Comparison of ENCODE assay signal across 20 cellular contexts in the genomic region with DNA sequence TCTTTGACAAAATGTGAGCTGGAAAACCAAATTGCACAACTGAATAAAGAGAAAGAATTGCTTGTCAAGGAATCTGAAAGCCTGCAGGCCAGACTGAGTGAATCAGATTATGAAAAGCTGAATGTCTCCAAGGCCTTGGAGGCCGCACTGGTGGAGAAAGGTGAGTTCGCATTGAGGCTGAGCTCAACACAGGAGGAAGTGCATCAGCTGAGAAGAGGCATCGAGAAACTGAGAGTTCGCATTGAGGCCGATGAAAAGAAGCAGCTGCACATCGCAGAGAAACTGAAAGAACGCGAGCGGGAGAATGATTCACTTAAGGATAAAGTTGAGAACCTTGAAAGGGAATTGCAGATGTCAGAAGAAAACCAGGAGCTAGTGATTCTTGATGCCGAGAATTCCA.
"Had no signal": no experiment of that assay in that cellular context is flagged by ENCODE, and none has a peak within 500 bp of the region (broad histone marks: within the 10 kb centered on the region; RNA-seq: fewer than 3 reads in every experiment).

No MANE protein-coding gene starts in this region.

- H3K4me1 Mint-ChIP-seq: activated naive CD8-positive, alpha-beta T cell treated with anti-CD3 and anti-CD28 coated beads, Interleukin-2, amount 10 ng/mL, durations not matched to agents 7 days and 5 days had no signal

- ATAC-seq: Panc1, Right ventricle myocardium inferior had no signal

- H3K4me3 Mint-ChIP-seq: activated CD4-positive, alpha-beta memory T cell treated with anti-CD3 and anti-CD28 coated beads, Interleukin-2, amount 10 ng/mL, durations not matched to agents 7 days and 5 days; activated naive CD8-positive, alpha-beta T cell treated with anti-CD3 and anti-CD28 coated beads, Interleukin-2, amount 10 ng/mL, durations not matched to agents 7 days and 5 days had no signal

- H3K27ac Mint-ChIP-seq: activated CD4-positive, alpha-beta memory T cell treated with anti-CD3 and anti-CD28 coated beads, Interleukin-2, amount 10 ng/mL, durations not matched to agents 7 days and 5 days; activated naive CD8-positive, alpha-beta T cell treated with anti-CD3 and anti-CD28 coated beads, Interleukin-2, amount 10 ng/mL, durations not matched to agents 7 days and 5 days had no signal

- H3K27me3 Mint-ChIP-seq: activated CD4-positive, alpha-beta memory T cell treated with anti-CD3 and anti-CD28 coated beads, Interleukin-2, amount 10 ng/mL, durations not matched to agents 7 days and 5 days; activated naive CD8-positive, alpha-beta T cell treated with anti-CD3 and anti-CD28 coated beads, Interleukin-2, amount 10 ng/mL, durations not matched to agents 7 days and 5 days had no signal

- H3K9me3 Mint-ChIP-seq: activated CD4-positive, alpha-beta memory T cell treated with anti-CD3 and anti-CD28 coated beads, Interleukin-2, amount 10 ng/mL, durations not matched to agents 7 days and 5 days; activated naive CD8-positive, alpha-beta T cell treated with anti-CD3 and anti-CD28 coated beads, Interleukin-2, amount 10 ng/mL, durations not matched to agents 7 days and 5 days had no signal

- DNase-seq: activated CD4-positive, alpha-beta memory T cell treated with anti-CD3 and anti-CD28 coated beads, Interleukin-2, amount 10 ng/mL, durations not matched to agents 7 days and 5 days; activated CD4-positive, CD25-positive, alpha-beta regulatory T cell; activated effector memory CD4-positive, alpha-beta T cell treated with Interleukin-2 at 50 U/mL for 16 hours; activated naive CD4-positive, alpha-beta T cell; activated naive CD8-positive, alpha-beta T cell treated with anti-CD3 and anti-CD28 coated beads, Interleukin-2, amount 10 ng/mL, durations not matched to agents 7 days and 5 days; aorta; caudate nucleus; colonic mucosa; NCI-H1092; NCI-H1417; NCI-H2029; NCI-H2107; NCI-H2171 treated with DMSO at 0.1 percent for 48 hours; NCI-H226; NCI-H526; NCI-H774; RPMI8226; T-helper 9 cell had no signal
